ENCODE assay signal across 16 cellular contexts in the genomic region with DNA sequence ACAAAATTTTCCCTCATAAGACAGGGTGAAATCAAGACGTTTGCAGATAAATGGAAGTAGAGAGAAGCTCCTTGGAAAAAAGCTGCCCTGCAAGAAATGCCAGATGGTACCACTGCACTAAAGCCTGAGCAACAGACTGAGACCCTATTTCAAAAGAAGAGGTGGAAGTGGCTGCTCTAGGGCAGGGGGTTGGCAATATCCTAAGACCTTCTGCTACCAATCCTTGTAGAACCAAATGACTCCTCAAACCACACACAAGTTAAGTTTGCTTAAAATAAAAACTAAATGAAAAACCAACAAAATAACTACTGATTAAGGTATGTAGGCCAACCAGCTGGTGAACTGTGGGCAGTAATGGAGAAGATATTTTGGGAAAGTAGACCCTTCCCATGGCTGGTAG. TPM values are rescaled to one million over a fixed set of nuclear protein-coding genes. Genes with fewer than 3 reads are reported as not detected.
DNase-seq lines count a peak whose midpoint lies in the region; ATAC-seq lines count a peak whose summit lies in the region.
"Had no signal": no experiment of that assay in that cellular context is flagged by ENCODE, and none has a peak within 500 bp of the region (broad histone marks: within the 10 kb centered on the region; RNA-seq: fewer than 3 reads in every experiment).

No MANE protein-coding gene starts in this region.

- no peak overlapping the region for H3K4me3 ChIP-seq in CD4-positive, CD25-positive, alpha-beta regulatory T cell (ENCODE audit: low read depth, low read length)
- H3K4me3 ChIP-seq: A549; BLaER1 treated with 17β-estradiol and CSF1 and Interleukin-3, amounts not matched to agents 10 nM and 100 nM had no signal

- H3K27me3 Mint-ChIP-seq in activated T-cell treated with anti-CD3 and anti-CD28 coated beads, Interleukin-2, amount 50 U/mL, for 24 hours = no peaks in the 10 kb centered on the region
- no peaks in the 10 kb centered on the region for H3K27me3 Mint-ChIP-seq in CD4-positive, CD25-positive, alpha-beta regulatory T cell
- no peaks in the 10 kb centered on the region for H3K27me3 Mint-ChIP-seq in T-helper 17 cell

- no peaks in the 10 kb centered on the region for H3K27me3 ChIP-seq in CD4-positive, CD25-positive, alpha-beta regulatory T cell (ENCODE audit: control insufficient read depth, insufficient read depth, low read length)
- H3K27me3 ChIP-seq: BLaER1 treated with 17β-estradiol and CSF1 and Interleukin-3, amounts not matched to agents 10 nM and 100 nM had no signal

- peaks cover 31% of the 10 kb centered on the region for H3K4me1 ChIP-seq in CD4-positive, CD25-positive, alpha-beta regulatory T cell (ENCODE audit: control insufficient read depth, insufficient read depth, low read length, poor library complexity, severe bottlenecking)
- H3K4me1 ChIP-seq: A549, Caco-2 had no signal

- intact Hi-C loops in left colon (cut with DNase I, micrococcal nuclease) = no loop called here

- no peak for DNase-seq in activated T-cell treated with anti-CD3 and anti-CD28 coated beads, Interleukin-2, amount 50 U/mL, for 24 hours
- DNase-seq in activated T-cell treated with anti-CD3 and anti-CD28 coated beads, Interleukin-2, amount 50 U/mL, for 1 hour = no peak
- no peak for DNase-seq in CD4-positive, CD25-positive, alpha-beta regulatory T cell
- DNase-seq in T-helper 17 cell = no peak
- DNase-seq in dedifferentiated amniotic fluid mesenchymal stem cell (ENCODE audit: extremely low spot score) = peak; percentile 8
- no peak for DNase-seq in hypothalamus (lab: John Stamatoyannopoulos, UW)
- DNase-seq in left colon = no peak
- DNase-seq: Caco-2, DMS53, NCI-H187, NCI-H446 treated with DMSO at 0.1 percent for 48 hours, OCI-M1 had no signal

- H3K9me3 Mint-ChIP-seq in activated T-cell treated with anti-CD3 and anti-CD28 coated beads, Interleukin-2, amount 50 U/mL, for 24 hours = no peaks in the 10 kb centered on the region
- no peaks in the 10 kb centered on the region for H3K9me3 Mint-ChIP-seq in CD4-positive, CD25-positive, alpha-beta regulatory T cell

- H3K27ac ChIP-seq in CD4-positive, CD25-positive, alpha-beta regulatory T cell (ENCODE audit: insufficient read depth, low read length, poor library complexity, severe bottlenecking) = no peak overlapping the region
- H3K27ac ChIP-seq: A549; BLaER1 treated with 17β-estradiol and CSF1 and Interleukin-3, amounts not matched to agents 10 nM and 100 nM had no signal

- H3K4me3 Mint-ChIP-seq in activated T-cell treated with anti-CD3 and anti-CD28 coated beads, Interleukin-2, amount 50 U/mL, for 24 hours = no peak overlapping the region
- peak overlapping the region in 2 of 4 donors; percentile 18 to 56 for H3K4me3 Mint-ChIP-seq in CD4-positive, CD25-positive, alpha-beta regulatory T cell
- no peak overlapping the region for H3K4me3 Mint-ChIP-seq in T-helper 17 cell

- peak overlapping the region; percentile 70 for H3K27ac Mint-ChIP-seq in activated T-cell treated with anti-CD3 and anti-CD28 coated beads, Interleukin-2, amount 50 U/mL, for 24 hours
- H3K27ac Mint-ChIP-seq in CD4-positive, CD25-positive, alpha-beta regulatory T cell = peak overlapping the region; percentile 11 to 56 (median 40)
- H3K27ac Mint-ChIP-seq in T-helper 17 cell = peak overlapping the region; percentile 51

- ATAC-seq in CD4-positive, CD25-positive, alpha-beta regulatory T cell (ENCODE audit: low read depth in 2 of 2) = no peak
- ATAC-seq in T-helper 17 cell (no peak), left colon (no peak)
- ATAC-seq: A549 had no signal

- peaks cover 59% of the 10 kb centered on the region for H3K36me3 Mint-ChIP-seq in activated T-cell treated with anti-CD3 and anti-CD28 coated beads, Interleukin-2, amount 50 U/mL, for 24 hours (ENCODE audit: low read depth)
- H3K36me3 Mint-ChIP-seq in CD4-positive, CD25-positive, alpha-beta regulatory T cell = peaks cover 39% of the 10 kb centered on the region
- H3K36me3 Mint-ChIP-seq in T-helper 17 cell (ENCODE audit: low read depth) = peaks cover 10% of the 10 kb centered on the region

- peaks cover 73% of the 10 kb centered on the region for H3K4me1 Mint-ChIP-seq in activated T-cell treated with anti-CD3 and anti-CD28 coated beads, Interleukin-2, amount 50 U/mL, for 24 hours (ENCODE audit: low read depth)
- H3K4me1 Mint-ChIP-seq in CD4-positive, CD25-positive, alpha-beta regulatory T cell = peaks cover 36 to 80% (median 63%) of the 10 kb centered on the region in 4 donors
- H3K4me1 Mint-ChIP-seq in T-helper 17 cell = peaks cover 53% of the 10 kb centered on the region

- peaks cover 30% of the 10 kb centered on the region for H3K36me3 ChIP-seq in CD4-positive, CD25-positive, alpha-beta regulatory T cell (ENCODE audit: control insufficient read depth, insufficient read depth, low read length)

- no peaks in the 10 kb centered on the region for H3K9me3 ChIP-seq in CD4-positive, CD25-positive, alpha-beta regulatory T cell (ENCODE audit: control insufficient read depth in 2 of 2, low read length in 2 of 2)
- no peaks in the 10 kb centered on the region for H3K9me3 ChIP-seq in T-helper 17 cell (ENCODE audit: control insufficient read depth, low read length, poor library complexity, severe bottlenecking)
- H3K9me3 ChIP-seq: A549, Caco-2 had no signal

RNA-seq across cellular contexts. Expression of a gene that starts 21.3 kb away (rescaled TPM):
- 57.2 TPM for total RNA-seq in CD4-positive, CD25-positive, alpha-beta regulatory T cell
- polyA plus RNA-seq in CD4-positive, CD25-positive, alpha-beta regulatory T cell = 10 to 100 TPM; 14.5 to 21.9 (median 19.1) TPM
- total RNA-seq in T-helper 17 cell (10 to 100 TPM; 33.7 to 37.8 TPM), left colon (10 to 100 TPM; 28.7 to 30.4 TPM)

RNA-seq across cellular contexts. Expression of a gene that starts 39.7 kb away (rescaled TPM):
- 3.7 TPM for total RNA-seq in CD4-positive, CD25-positive, alpha-beta regulatory T cell
- not detected for polyA plus RNA-seq in CD4-positive, CD25-positive, alpha-beta regulatory T cell
- total RNA-seq in T-helper 17 cell = 10 to 100 TPM in 1 of 2 donors, 1 to 10 TPM in 1; 3.8 to 68.5 TPM
- under 1 TPM; 0.39 to 0.55 TPM for total RNA-seq in left colon
- total RNA-seq: Caco-2, H1, RPMI7951 had no signal
- polyA plus RNA-seq: A549, H1 had no signal
